31 cellular contexts compared by ENCODE assay signal in the genomic region with DNA sequence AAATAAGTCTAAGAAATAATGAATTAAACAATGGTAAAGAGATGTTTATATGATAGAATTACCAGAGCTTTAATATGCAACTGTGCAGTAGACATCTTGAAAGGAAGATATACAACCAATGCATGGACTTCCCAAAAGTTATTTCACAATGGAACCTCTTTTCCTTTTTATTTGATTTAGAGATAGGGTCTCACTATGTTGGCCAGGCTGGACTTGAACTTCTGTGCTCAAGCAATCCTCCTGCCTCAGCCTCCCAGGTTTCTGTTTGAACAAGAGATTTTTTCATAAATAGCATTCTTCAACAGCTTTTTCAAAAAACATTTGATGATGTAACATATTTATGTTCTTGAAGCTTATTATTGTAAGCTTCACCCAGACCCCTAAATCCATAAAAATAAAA.
"Had no signal": no experiment of that assay in that cellular context is flagged by ENCODE, and none has a peak within 500 bp of the region (broad histone marks: within the 10 kb centered on the region; RNA-seq: fewer than 3 reads in every experiment).

No MANE protein-coding gene starts in this region.

- H3K4me1 ChIP-seq: ascending aorta, Peyer's patch, SJSA1 had no signal

- ATAC-seq: activated CD8-positive, alpha-beta T cell treated with anti-CD3 and anti-CD28 coated beads, Interleukin-2, amount 10 ng/mL, durations not matched to agents 7 days and 5 days; PC-3 had no signal

- DNase-seq: activated CD4-positive, alpha-beta T cell treated with anti-CD3 and anti-CD28 coated beads, Interleukin-2, amount 10 ng/mL, durations not matched to agents 7 days and 5 days; activated CD8-positive, alpha-beta T cell treated with anti-CD3 and anti-CD28 coated beads, Interleukin-2, amount 10 ng/mL, durations not matched to agents 7 days and 5 days; activated gamma-delta T cell; activated naive CD4-positive, alpha-beta T cell treated with Interleukin-2 at 50 U/mL for 16 hours; activated naive CD8-positive, alpha-beta T cell treated with anti-CD3 and anti-CD28 coated beads, Interleukin-2, amount 10 ng/mL, durations not matched to agents 7 days and 5 days; activated T-cell treated with anti-CD3 and anti-CD28 coated beads, Interleukin-2, amount 50 U/mL, for 24 hours; amygdala; Karpas-422; NCI-H1105 treated with DMSO at 0.1 percent for 48 hours; NCI-H1436; NCI-H1694; NCI-H1930; NCI-H2081 treated with DMSO at 0.1 percent for 48 hours; NCI-H226; NCI-H446 treated with DMSO at 0.1 percent for 48 hours; NCI-H524 treated with DMSO at 0.1 percent for 48 hours; PC-3; Peyer's patch; RPMI8226; SHP77 treated with DMSO at 0.1 percent for 48 hours; SK-N-SH had no signal

- H3K27ac ChIP-seq: ascending aorta, cardiac muscle cell, Peyer's patch, SJSA1 had no signal

- H3K4me2 ChIP-seq: SK-N-SH had no signal

- H3K9ac ChIP-seq: SK-N-SH had no signal

- H3K4me3 Mint-ChIP-seq: activated CD4-positive, alpha-beta T cell treated with anti-CD3 and anti-CD28 coated beads for 36 hours; activated CD4-positive, alpha-beta T cell treated with anti-CD3 and anti-CD28 coated beads, Interleukin-2, amount 10 ng/mL, durations not matched to agents 7 days and 5 days; activated CD8-positive, alpha-beta T cell treated with anti-CD3 and anti-CD28 coated beads, Interleukin-2, amount 10 ng/mL, durations not matched to agents 7 days and 5 days; activated naive CD4-positive, alpha-beta T cell treated with anti-CD3 and anti-CD28 coated beads, Interleukin-2, amount 50 U/mL, for 24 hours; activated naive CD8-positive, alpha-beta T cell treated with anti-CD3 and anti-CD28 coated beads, Interleukin-2, amount 10 ng/mL, durations not matched to agents 7 days and 5 days; activated T-cell treated with anti-CD3 and anti-CD28 coated beads, Interleukin-2, amount 50 U/mL, for 24 hours; central memory CD8-positive, alpha-beta T cell; T-helper 1 cell treated with Interleukin-12 subunit alpha and Interleukin-12 subunit beta and Interleukin-4 antibody, amounts not matched to agents 30 μg/mL and 1 μg/mL, for 36 hours; T-helper 2 cell treated with Interferon-gamma antibody and Interleukin-4, amounts not matched to agents 5 μg/mL and 100 μg/mL, for 36 hours had no signal

- H3K4me3 ChIP-seq: ascending aorta, cardiac muscle cell, Peyer's patch, SJSA1 had no signal

- FAIRE-seq: TTC549 had no signal

- H3K27me3 Mint-ChIP-seq: activated CD4-positive, alpha-beta T cell treated with anti-CD3 and anti-CD28 coated beads for 36 hours; activated CD4-positive, alpha-beta T cell treated with anti-CD3 and anti-CD28 coated beads, Interleukin-2, amount 10 ng/mL, durations not matched to agents 7 days and 5 days; activated naive CD4-positive, alpha-beta T cell treated with anti-CD3 and anti-CD28 coated beads, Interleukin-2, amount 50 U/mL, for 24 hours; activated naive CD8-positive, alpha-beta T cell treated with anti-CD3 and anti-CD28 coated beads, Interleukin-2, amount 10 ng/mL, durations not matched to agents 7 days and 5 days; activated T-cell treated with anti-CD3 and anti-CD28 coated beads, Interleukin-2, amount 50 U/mL, for 24 hours; central memory CD8-positive, alpha-beta T cell had no signal

- H3K27me3 ChIP-seq: ascending aorta, cardiac muscle cell, Peyer's patch, SJSA1 had no signal

- H3K9me3 Mint-ChIP-seq: activated CD4-positive, alpha-beta T cell treated with anti-CD3 and anti-CD28 coated beads, Interleukin-2, amount 10 ng/mL, durations not matched to agents 7 days and 5 days; activated naive CD4-positive, alpha-beta T cell treated with anti-CD3 and anti-CD28 coated beads, Interleukin-2, amount 50 U/mL, for 24 hours; activated naive CD8-positive, alpha-beta T cell treated with anti-CD3 and anti-CD28 coated beads, Interleukin-2, amount 10 ng/mL, durations not matched to agents 7 days and 5 days; activated T-cell treated with anti-CD3 and anti-CD28 coated beads, Interleukin-2, amount 50 U/mL, for 24 hours; activated T-helper 2 cell treated with anti-CD3 and anti-CD28 coated beads, Interferon-gamma antibody, Interleukin-2, Interleukin-4, amounts not matched to agents 10 μg/mL and 5 μg/mL and 100 μg/mL, durations not matched to agents 14 hours and 24 hours and 36 hours; central memory CD8-positive, alpha-beta T cell; T-helper 1 cell treated with Interleukin-12 subunit alpha and Interleukin-12 subunit beta and Interleukin-4 antibody, amounts not matched to agents 30 μg/mL and 1 μg/mL, for 36 hours; T-helper 2 cell treated with Interferon-gamma antibody and Interleukin-4, amounts not matched to agents 5 μg/mL and 100 μg/mL, for 36 hours had no signal

- H3K36me3 ChIP-seq: ascending aorta, cardiac muscle cell, Peyer's patch, SJSA1 had no signal

- H3K27ac Mint-ChIP-seq: activated CD4-positive, alpha-beta T cell treated with anti-CD3 and anti-CD28 coated beads, Interleukin-2, amount 10 ng/mL, durations not matched to agents 7 days and 5 days; activated CD8-positive, alpha-beta T cell treated with anti-CD3 and anti-CD28 coated beads, Interleukin-2, amount 10 ng/mL, durations not matched to agents 7 days and 5 days; activated naive CD8-positive, alpha-beta T cell treated with anti-CD3 and anti-CD28 coated beads, Interleukin-2, amount 10 ng/mL, durations not matched to agents 7 days and 5 days; T-helper 1 cell treated with Interleukin-12 subunit alpha and Interleukin-12 subunit beta and Interleukin-4 antibody, amounts not matched to agents 30 μg/mL and 1 μg/mL, for 36 hours; T-helper 2 cell treated with Interferon-gamma antibody and Interleukin-4, amounts not matched to agents 5 μg/mL and 100 μg/mL, for 36 hours had no signal

- H3K9me3 ChIP-seq: ascending aorta, Peyer's patch, SJSA1, SK-N-SH had no signal
